24 cellular contexts compared by ENCODE assay signal in genomic region chr2:227455200-227455599, GRCh38. TPM values are rescaled to one million over a fixed set of nuclear protein-coding genes. Genes with fewer than 3 reads are reported as not detected.
DNase-seq lines count a peak whose midpoint lies in the region; ATAC-seq and TF ChIP-seq lines count a peak whose summit lies in the region.
"Had no signal": no experiment of that assay in that cellular context is flagged by ENCODE, and none has a peak within 500 bp of the region (broad histone marks: within the 10 kb centered on the region; RNA-seq: fewer than 3 reads in every experiment).

No MANE protein-coding gene starts in this region.

- no peak for DNase-seq in activated CD8-positive, alpha-beta T cell treated with anti-CD3 and anti-CD28 coated beads for 36 hours
- DNase-seq in activated CD8-positive, alpha-beta T cell treated with anti-CD3 and anti-CD28 coated beads, Interleukin-2, amount 10 ng/mL, durations not matched to agents 7 days and 5 days, result no peak
- DNase-seq in stimulated activated naive CD8-positive, alpha-beta T cell treated with anti-CD3 and anti-CD28 coated beads, Interleukin-15, amount 100 ng/mL, for 72 hours, result no peak
- no peak for DNase-seq in H4 (ENCODE audit: low spot score)
- DNase-seq in T-helper 17 cell, result no peak
- DNase-seq in osteoblast (ENCODE audit: insufficient read length, low spot score, missing footprints), result no peak
- DNase-seq: ACHN; activated CD4-positive, CD25-positive, alpha-beta regulatory T cell; activated T-cell treated with anti-CD3 and anti-CD28 coated beads, Interleukin-2, amount 50 U/mL, for 4 hours; CD8-positive, alpha-beta memory T cell; effector CD8-positive, alpha-beta T cell; esophagus squamous epithelium; KBM-7; NCI-H1048; NCI-H1930; NCI-H2227 treated with DMSO at 0.1 percent for 48 hours; occipital lobe; retina; spleen; stimulated activated CD4-positive, alpha-beta T cell treated with anti-CD3 and anti-CD28 coated beads, Interleukin-4, amount 100 ng/mL, for 4 hours had no signal

- no peak for ATAC-seq in activated CD8-positive, alpha-beta T cell treated with anti-CD3 and anti-CD28 coated beads for 36 hours
- ATAC-seq in activated CD8-positive, alpha-beta T cell treated with anti-CD3 and anti-CD28 coated beads, Interleukin-2, amount 10 ng/mL, durations not matched to agents 7 days and 5 days, result no peak
- peak; percentile 46 for ATAC-seq in GM18909 (IDR thresholded peaks at IDR 0.05; ENCODE audit: poor library complexity, unreplicated experiment)
- peak; percentile 64 for ATAC-seq in activated T-helper 17 cell treated with anti-CD3 and anti-CD28 coated beads, Interleukin-2, amount 50 U/mL, for 72 hours (replicated peaks)
- no peak for ATAC-seq in stimulated activated naive CD8-positive, alpha-beta T cell treated with anti-CD3 and anti-CD28 coated beads, Interleukin-15, amount 100 ng/mL, for 72 hours
- ATAC-seq in T-helper 17 cell, result no peak
- ATAC-seq: activated T-cell treated with anti-CD3 and anti-CD28 coated beads, Interleukin-2, amount 50 U/mL, for 4 hours had no signal

- no peaks in the 10 kb centered on the region for H3K9me3 ChIP-seq in T-helper 17 cell (ENCODE audit: control insufficient read depth, low read length, poor library complexity, severe bottlenecking)
- no peaks in the 10 kb centered on the region for H3K9me3 ChIP-seq in osteoblast (ENCODE audit: low read depth, low read length)
- H3K9me3 ChIP-seq: esophagus squamous epithelium, spleen had no signal

- no peak overlapping the region for H3K4me3 Mint-ChIP-seq in activated CD8-positive, alpha-beta T cell treated with anti-CD3 and anti-CD28 coated beads for 36 hours
- no peak overlapping the region for H3K4me3 Mint-ChIP-seq in activated CD8-positive, alpha-beta T cell treated with anti-CD3 and anti-CD28 coated beads, Interleukin-2, amount 10 ng/mL, durations not matched to agents 7 days and 5 days
- H3K4me3 Mint-ChIP-seq in activated T-helper 17 cell treated with anti-CD3 and anti-CD28 coated beads, Interleukin-2, amount 50 U/mL, for 72 hours, result peak overlapping the region; percentile 31
- peak overlapping the region in 1 of 2 donors; percentile 40 for H3K4me3 Mint-ChIP-seq in stimulated activated naive CD8-positive, alpha-beta T cell treated with anti-CD3 and anti-CD28 coated beads, Interleukin-15, amount 100 ng/mL, for 72 hours
- no peak overlapping the region for H3K4me3 Mint-ChIP-seq in T-helper 17 cell
- H3K4me3 Mint-ChIP-seq: activated naive CD4-positive, alpha-beta T cell treated with anti-CD3 and anti-CD28 coated beads, Interleukin-2, amount 50 U/mL, for 24 hours; activated T-cell treated with anti-CD3 and anti-CD28 coated beads, Interleukin-2, amount 50 U/mL, for 4 hours; CD8-positive, alpha-beta memory T cell; GM23338 had no signal

- H3K36me3 ChIP-seq in osteoblast (ENCODE audit: insufficient read depth, low read length), result no peaks in the 10 kb centered on the region
- H3K36me3 ChIP-seq: esophagus squamous epithelium, spleen had no signal

- H3K4me1 Mint-ChIP-seq in activated CD8-positive, alpha-beta T cell treated with anti-CD3 and anti-CD28 coated beads for 36 hours (ENCODE audit: low read depth), result peaks cover 56% of the 10 kb centered on the region
- peaks cover 16% of the 10 kb centered on the region for H3K4me1 Mint-ChIP-seq in activated CD8-positive, alpha-beta T cell treated with anti-CD3 and anti-CD28 coated beads, Interleukin-2, amount 10 ng/mL, durations not matched to agents 7 days and 5 days (ENCODE audit: low read depth)
- H3K4me1 Mint-ChIP-seq in activated T-helper 17 cell treated with anti-CD3 and anti-CD28 coated beads, Interleukin-2, amount 50 U/mL, for 72 hours, result peaks cover 20% of the 10 kb centered on the region
- peaks cover 76% of the 10 kb centered on the region for H3K4me1 Mint-ChIP-seq in stimulated activated naive CD8-positive, alpha-beta T cell treated with anti-CD3 and anti-CD28 coated beads, Interleukin-15, amount 100 ng/mL, for 72 hours
- H3K4me1 Mint-ChIP-seq in T-helper 17 cell, result peaks cover 13% of the 10 kb centered on the region

- H3K4me2 ChIP-seq in osteoblast (ENCODE audit: insufficient read depth, low read length), result no peak overlapping the region
- H3K4me2 ChIP-seq: GM23338 had no signal

- CTCF ChIA-PET in activated CD8-positive, alpha-beta T cell treated with anti-CD3 and anti-CD28 coated beads for 36 hours (lab: Charles Lee), result no interaction called here
- CTCF ChIA-PET in activated CD8-positive, alpha-beta T cell treated with anti-CD3 and anti-CD28 coated beads, Interleukin-2, amount 10 ng/mL, durations not matched to agents 7 days and 5 days (lab: Charles Lee), result no interaction called here

- no peaks in the 10 kb centered on the region for H3K27me3 ChIP-seq in osteoblast (ENCODE audit: insufficient read depth, low read length)
- H3K27me3 ChIP-seq: esophagus squamous epithelium, spleen had no signal

- H3K27ac ChIP-seq in osteoblast (ENCODE audit: low read depth, low read length), result no peak overlapping the region
- H3K27ac ChIP-seq: esophagus squamous epithelium had no signal

- POLR2A ChIA-PET in activated CD8-positive, alpha-beta T cell treated with anti-CD3 and anti-CD28 coated beads for 36 hours (lab: Charles Lee), result no interaction called here
- POLR2A ChIA-PET in activated CD8-positive, alpha-beta T cell treated with anti-CD3 and anti-CD28 coated beads, Interleukin-2, amount 10 ng/mL, durations not matched to agents 7 days and 5 days (lab: Charles Lee), result no interaction called here

- no peak for TF ChIP-seq CTCF in activated CD8-positive, alpha-beta T cell treated with anti-CD3 and anti-CD28 coated beads for 36 hours (IDR thresholded peaks at IDR 0.05)
- TF ChIP-seq CTCF in osteoblast (IDR thresholded peaks at IDR 0.05; ENCODE audit: extremely low read depth, low read depth, low read length), result no peak

- H3K27ac Mint-ChIP-seq in activated CD8-positive, alpha-beta T cell treated with anti-CD3 and anti-CD28 coated beads for 36 hours, result peak overlapping the region; percentile 69
- no peak overlapping the region for H3K27ac Mint-ChIP-seq in activated CD8-positive, alpha-beta T cell treated with anti-CD3 and anti-CD28 coated beads, Interleukin-2, amount 10 ng/mL, durations not matched to agents 7 days and 5 days
- no peak overlapping the region for H3K27ac Mint-ChIP-seq in activated T-helper 17 cell treated with anti-CD3 and anti-CD28 coated beads, Interleukin-2, amount 50 U/mL, for 72 hours
- peak overlapping the region; percentile 1 to 60 for H3K27ac Mint-ChIP-seq in stimulated activated naive CD8-positive, alpha-beta T cell treated with anti-CD3 and anti-CD28 coated beads, Interleukin-15, amount 100 ng/mL, for 72 hours
- no peak overlapping the region for H3K27ac Mint-ChIP-seq in T-helper 17 cell
- H3K27ac Mint-ChIP-seq: activated naive CD4-positive, alpha-beta T cell treated with anti-CD3 and anti-CD28 coated beads, Interleukin-2, amount 50 U/mL, for 24 hours; CD8-positive, alpha-beta memory T cell; GM23338 had no signal

- intact Hi-C loops in activated CD8-positive, alpha-beta T cell treated with anti-CD3 and anti-CD28 coated beads for 36 hours (cut with micrococcal nuclease), result no loop called here

- no peak overlapping the region for H2AFZ ChIP-seq in osteoblast (ENCODE audit: low read length)
- H2AFZ ChIP-seq: GM23338 had no signal

- H3K4me1 ChIP-seq in osteoblast (ENCODE audit: insufficient read depth, low read length), result peaks cover 8% of the 10 kb centered on the region
- H3K4me1 ChIP-seq: esophagus squamous epithelium had no signal

- H3K79me2 ChIP-seq in osteoblast (ENCODE audit: insufficient read depth, low read length), result no peaks in the 10 kb centered on the region

- no peaks in the 10 kb centered on the region for H3K36me3 Mint-ChIP-seq in activated CD8-positive, alpha-beta T cell treated with anti-CD3 and anti-CD28 coated beads for 36 hours (ENCODE audit: low read depth)
- no peaks in the 10 kb centered on the region for H3K36me3 Mint-ChIP-seq in activated CD8-positive, alpha-beta T cell treated with anti-CD3 and anti-CD28 coated beads, Interleukin-2, amount 10 ng/mL, durations not matched to agents 7 days and 5 days (ENCODE audit: low read depth)
- H3K36me3 Mint-ChIP-seq in activated T-helper 17 cell treated with anti-CD3 and anti-CD28 coated beads, Interleukin-2, amount 50 U/mL, for 72 hours (ENCODE audit: low read depth), result no peaks in the 10 kb centered on the region
- H3K36me3 Mint-ChIP-seq in T-helper 17 cell (ENCODE audit: low read depth), result no peaks in the 10 kb centered on the region
- H3K36me3 Mint-ChIP-seq: activated naive CD4-positive, alpha-beta T cell treated with anti-CD3 and anti-CD28 coated beads, Interleukin-2, amount 50 U/mL, for 24 hours; CD8-positive, alpha-beta memory T cell had no signal

- no peak overlapping the region for H3K4me3 ChIP-seq in osteoblast (ENCODE audit: insufficient read depth, low read length)
- H3K4me3 ChIP-seq: esophagus squamous epithelium, GM23338, spleen had no signal

- H3K9me3 Mint-ChIP-seq in activated CD8-positive, alpha-beta T cell treated with anti-CD3 and anti-CD28 coated beads for 36 hours, result no peaks in the 10 kb centered on the region
- H3K9me3 Mint-ChIP-seq in activated CD8-positive, alpha-beta T cell treated with anti-CD3 and anti-CD28 coated beads, Interleukin-2, amount 10 ng/mL, durations not matched to agents 7 days and 5 days (ENCODE audit: insufficient read depth), result no peaks in the 10 kb centered on the region
- no peaks in the 10 kb centered on the region for H3K9me3 Mint-ChIP-seq in activated T-helper 17 cell treated with anti-CD3 and anti-CD28 coated beads, Interleukin-2, amount 50 U/mL, for 72 hours
- no peaks in the 10 kb centered on the region for H3K9me3 Mint-ChIP-seq in stimulated activated naive CD8-positive, alpha-beta T cell treated with anti-CD3 and anti-CD28 coated beads, Interleukin-15, amount 100 ng/mL, for 72 hours
- H3K9me3 Mint-ChIP-seq: activated naive CD4-positive, alpha-beta T cell treated with anti-CD3 and anti-CD28 coated beads, Interleukin-2, amount 50 U/mL, for 24 hours; activated T-cell treated with anti-CD3 and anti-CD28 coated beads, Interleukin-2, amount 50 U/mL, for 4 hours; CD8-positive, alpha-beta memory T cell; GM23338 had no signal

- no peaks in the 10 kb centered on the region for H4K20me1 ChIP-seq in osteoblast (ENCODE audit: insufficient read depth, low read length)

- H3K27me3 Mint-ChIP-seq in activated CD8-positive, alpha-beta T cell treated with anti-CD3 and anti-CD28 coated beads for 36 hours, result no peaks in the 10 kb centered on the region
- peaks cover 3% of the 10 kb centered on the region for H3K27me3 Mint-ChIP-seq in activated CD8-positive, alpha-beta T cell treated with anti-CD3 and anti-CD28 coated beads, Interleukin-2, amount 10 ng/mL, durations not matched to agents 7 days and 5 days (ENCODE audit: low read depth)
- no peaks in the 10 kb centered on the region for H3K27me3 Mint-ChIP-seq in activated T-helper 17 cell treated with anti-CD3 and anti-CD28 coated beads, Interleukin-2, amount 50 U/mL, for 72 hours
- no peaks in the 10 kb centered on the region for H3K27me3 Mint-ChIP-seq in stimulated activated naive CD8-positive, alpha-beta T cell treated with anti-CD3 and anti-CD28 coated beads, Interleukin-15, amount 100 ng/mL, for 72 hours
- no peaks in the 10 kb centered on the region for H3K27me3 Mint-ChIP-seq in T-helper 17 cell
- H3K27me3 Mint-ChIP-seq: activated naive CD4-positive, alpha-beta T cell treated with anti-CD3 and anti-CD28 coated beads, Interleukin-2, amount 50 U/mL, for 24 hours had no signal

RNA-seq across cellular contexts. Expression of gene AGFG1, which starts 16.8 kb away (rescaled TPM):
- total RNA-seq in activated CD8-positive, alpha-beta T cell treated with anti-CD3 and anti-CD28 coated beads for 36 hours, result 100 to 1,000 TPM; 117 to 119 TPM
- total RNA-seq in activated CD8-positive, alpha-beta T cell treated with anti-CD3 and anti-CD28 coated beads, Interleukin-2, amount 10 ng/mL, durations not matched to agents 7 days and 5 days, result 10 to 100 TPM; 65.6 to 71.2 TPM
- total RNA-seq in activated T-helper 17 cell treated with anti-CD3 and anti-CD28 coated beads, Interleukin-2, amount 50 U/mL, for 72 hours, result 10 to 100 TPM; 68.7 to 79.8 TPM
- 110 and 129 TPM in 2 replicates for total RNA-seq in H4 (2014; rRNA removed; shearing (Covaris generic))
- 10 to 100 TPM; 66.6 to 68.3 TPM for total RNA-seq in T-helper 17 cell
- total RNA-seq in osteoblast, result 48.5 and 61.0 TPM in 2 replicates

Comparison
In these comparisons a context has a peak if more than half of its experiments do, and no peak if none do; other contexts are left out.
1. H3K27ac Mint-ChIP-seq: peak in activated CD8-positive, alpha-beta T cell treated with anti-CD3 and anti-CD28 coated beads for 36 hours (single experiment) and stimulated activated naive CD8-positive, alpha-beta T cell treated with anti-CD3 and anti-CD28 coated beads, Interleukin-15, amount 100 ng/mL, for 72 hours (2 of 2); none in activated CD8-positive, alpha-beta T cell treated with anti-CD3 and anti-CD28 coated beads, Interleukin-2, amount 10 ng/mL, durations not matched to agents 7 days and 5 days (single experiment), activated T-helper 17 cell treated with anti-CD3 and anti-CD28 coated beads, Interleukin-2, amount 50 U/mL, for 72 hours (single experiment) and T-helper 17 cell (single experiment).
2. ATAC-seq: peak in GM18909 (single experiment) and activated T-helper 17 cell treated with anti-CD3 and anti-CD28 coated beads, Interleukin-2, amount 50 U/mL, for 72 hours (single experiment); none in activated CD8-positive, alpha-beta T cell treated with anti-CD3 and anti-CD28 coated beads for 36 hours (single experiment), activated CD8-positive, alpha-beta T cell treated with anti-CD3 and anti-CD28 coated beads, Interleukin-2, amount 10 ng/mL, durations not matched to agents 7 days and 5 days (single experiment), stimulated activated naive CD8-positive, alpha-beta T cell treated with anti-CD3 and anti-CD28 coated beads, Interleukin-15, amount 100 ng/mL, for 72 hours (single experiment) and T-helper 17 cell (single experiment).